18 cellular contexts compared by ENCODE assay signal in the genomic region with DNA sequence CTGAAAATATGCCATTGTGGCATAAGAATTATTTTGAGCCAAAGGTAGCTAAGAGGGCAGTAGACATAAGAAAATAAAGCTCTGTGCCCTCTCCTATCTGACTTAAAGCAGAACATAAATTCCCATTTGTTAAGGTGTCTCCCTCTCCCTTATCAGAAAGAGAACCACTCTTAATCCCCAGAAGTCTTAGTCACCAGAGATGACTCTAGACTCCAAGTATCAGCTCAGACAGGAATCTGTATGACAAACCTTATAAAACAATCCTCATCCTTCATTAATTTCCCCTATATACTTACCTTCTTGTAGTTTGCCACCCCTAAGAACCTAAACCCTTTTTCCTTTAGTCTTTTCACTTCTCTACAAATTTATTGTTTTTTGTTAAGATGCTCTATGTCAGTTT. TPM values are rescaled to one million over a fixed set of nuclear protein-coding genes. Genes with fewer than 3 reads are reported as not detected.
A peak's percentile ranks its signal among the peaks of the same experiment; 100 is the strongest.
DNase-seq lines count a peak whose midpoint lies in the region; ATAC-seq and TF ChIP-seq lines count a peak whose summit lies in the region.
"Had no signal": no experiment of that assay in that cellular context is flagged by ENCODE, and none has a peak within 500 bp of the region (broad histone marks: within the 10 kb centered on the region; RNA-seq: fewer than 3 reads in every experiment).

No MANE protein-coding gene starts in this region.

- H2BK12ac ChIP-seq in trophoblast cell (ENCODE audit: low read length): no peak overlapping the region

- no peak overlapping the region for H2BK5ac ChIP-seq in trophoblast cell (ENCODE audit: low read depth, low read length, poor library complexity)

- H3K4me1 ChIP-seq in HEK293 (ENCODE audit: control insufficient read depth, insufficient read depth, low read length): no peaks in the 10 kb centered on the region
- peaks cover 21% of the 10 kb centered on the region for H3K4me1 ChIP-seq in PC-3 (ENCODE audit: insufficient read depth, low read length)
- H3K4me1 ChIP-seq in smooth muscle cell (ENCODE audit: low read depth): peaks cover 4% of the 10 kb centered on the region
- peaks cover 2 to 3% of the 10 kb centered on the region in 2 experiments for H3K4me1 ChIP-seq in trophoblast cell (ENCODE audit: control insufficient read depth in 1 of 2, insufficient read depth in 2 of 2, low read length in 2 of 2)
- H3K4me1 ChIP-seq: BLaER1 had no signal

- H3K9ac ChIP-seq in PC-3 (ENCODE audit: low read length): no peak overlapping the region
- no peak overlapping the region for H3K9ac ChIP-seq in smooth muscle cell (ENCODE audit: low read depth)
- no peak overlapping the region for H3K9ac ChIP-seq in trophoblast cell (ENCODE audit: low read length)
- H3K9ac ChIP-seq: BLaER1, SK-N-SH had no signal

- H4K20me1 ChIP-seq in PC-3 (ENCODE audit: low read length): no peaks in the 10 kb centered on the region
- H4K20me1 ChIP-seq in smooth muscle cell (ENCODE audit: low read depth): no peaks in the 10 kb centered on the region
- H4K20me1 ChIP-seq: BLaER1 had no signal

- H4K12ac ChIP-seq in trophoblast cell (ENCODE audit: low read depth, low read length): no peak overlapping the region

- H3K9me2 ChIP-seq in PC-3 (replicated peaks; ENCODE audit: low read length): no peaks in the 10 kb centered on the region
- H3K9me2 ChIP-seq: SK-N-SH had no signal

- no peaks in the 10 kb centered on the region for H3K9me3 ChIP-seq in HEK293 (ENCODE audit: control insufficient read depth, insufficient read depth, low read depth, low read length)
- H3K9me3 ChIP-seq in PC-3 (ENCODE audit: low read length): no peaks in the 10 kb centered on the region
- H3K9me3 ChIP-seq in smooth muscle cell (replicated peaks; ENCODE audit: low read depth): no peaks in the 10 kb centered on the region
- H3K9me3 ChIP-seq in trophoblast cell (ENCODE audit: insufficient read depth, low read depth, low read length): no peaks in the 10 kb centered on the region
- H3K9me3 ChIP-seq: BLaER1, SK-N-SH had no signal

- CTCF ChIA-PET in HEK293 (lab: Yijun Ruan, JAX) (no interaction called here), PC-3 (lab: Charles Lee) (no interaction called here)

- no peak overlapping the region for H3K4me3 ChIP-seq in HEK293 (ENCODE audit: low read depth, low read length)
- H3K4me3 ChIP-seq in PC-3 (ENCODE audit: low read length): no peak overlapping the region
- no peak overlapping the region for H3K4me3 ChIP-seq in brain microvascular endothelial cell (ENCODE audit: low read depth, low read length)
- H3K4me3 ChIP-seq in smooth muscle cell: no peak overlapping the region
- H3K4me3 ChIP-seq in trophoblast cell (ENCODE audit: low read depth, low read length): no peak overlapping the region
- H3K4me3 ChIP-seq: BLaER1, PC-9 had no signal

- H3K27me3 ChIP-seq in PC-3 (ENCODE audit: low read length) (no peaks in the 10 kb centered on the region), brain microvascular endothelial cell (replicated peaks) (no peaks in the 10 kb centered on the region), smooth muscle cell (ENCODE audit: low read depth) (no peaks in the 10 kb centered on the region), trophoblast cell (ENCODE audit: insufficient read depth, low read length) (no peaks in the 10 kb centered on the region)
- H3K27me3 ChIP-seq: BLaER1 had no signal

- no peak overlapping the region for H3K23ac ChIP-seq in trophoblast cell (ENCODE audit: low read length)

- no peak overlapping the region for H4K8ac ChIP-seq in trophoblast cell (ENCODE audit: low read depth, low read length)

- in situ Hi-C loops in brain microvascular endothelial cell (cut with HindIII; ENCODE audit: low pct_ligation_motif_present, low sequenced_read_pairs): no loop called here

- no peak overlapping the region for H3K18ac ChIP-seq in trophoblast cell (ENCODE audit: low read length)

- H2AK5ac ChIP-seq in trophoblast cell (ENCODE audit: low read length): no peak overlapping the region

- no peak for ATAC-seq in PC-3
- no peak for ATAC-seq in GM19463 (IDR thresholded peaks at IDR 0.05; ENCODE audit: unreplicated experiment)
- ATAC-seq: HepG2, Right ventricle myocardium inferior had no signal

- no peaks in the 10 kb centered on the region for H3F3A ChIP-seq in PC-3 (ENCODE audit: low read length, unreplicated experiment)
- no peaks in the 10 kb centered on the region for H3F3A ChIP-seq in smooth muscle cell (ENCODE audit: low read depth)

- H3K36me3 ChIP-seq in HEK293 (ENCODE audit: control insufficient read depth in 2 of 2, insufficient read depth in 1 of 2, low read length in 2 of 2) (no peaks in the 10 kb centered on the region), PC-3 (ENCODE audit: low read depth, low read length) (no peaks in the 10 kb centered on the region), brain microvascular endothelial cell (replicated peaks) (no peaks in the 10 kb centered on the region), smooth muscle cell (ENCODE audit: low read depth) (no peaks in the 10 kb centered on the region), trophoblast cell (ENCODE audit: control insufficient read depth in 1 of 2, insufficient read depth in 2 of 2, low read length in 2 of 2) (no peaks in the 10 kb centered on the region)
- H3K36me3 ChIP-seq: BLaER1 had no signal

- H3K4me2 ChIP-seq in PC-3 (ENCODE audit: low read length) (no peak overlapping the region), smooth muscle cell (no peak overlapping the region), trophoblast cell (ENCODE audit: low read length) (no peak overlapping the region)
- H3K4me2 ChIP-seq: BLaER1, PC-9, SK-N-SH had no signal

- H3K79me1 ChIP-seq in trophoblast cell (ENCODE audit: low read length): no peaks in the 10 kb centered on the region

- DNase-seq in PC-3: peak; percentile 37
- peak; percentile 8 for DNase-seq in brain microvascular endothelial cell
- no peak for DNase-seq in smooth muscle cell (lab: John Stamatoyannopoulos, UW; ENCODE audit: unreplicated experiment)
- DNase-seq in NCI-H2171 (lab: John Stamatoyannopoulos, UW): no peak
- DNase-seq in trophoblast cell: no peak
- DNase-seq: CD8-positive, alpha-beta memory T cell; DND-41; NCI-H1048; NCI-H2107; NCI-H446; PC-9; SK-N-SH; T-helper 1 cell had no signal

- H3K79me2 ChIP-seq in PC-3 (ENCODE audit: low read length) (no peaks in the 10 kb centered on the region), smooth muscle cell (ENCODE audit: low read depth) (no peaks in the 10 kb centered on the region), trophoblast cell (ENCODE audit: control insufficient read depth, insufficient read depth, low read length, poor library complexity) (no peaks in the 10 kb centered on the region)

- H4K91ac ChIP-seq in trophoblast cell (ENCODE audit: low read depth, low read length): no peak overlapping the region

- H3K27ac ChIP-seq in HEK293 (ENCODE audit: extremely low read depth, low read depth, low read length) (no peak overlapping the region), PC-3 (ENCODE audit: low read length) (no peak overlapping the region), brain microvascular endothelial cell (no peak overlapping the region), smooth muscle cell (ENCODE audit: low read depth) (peak overlapping the region; percentile 12), trophoblast cell (ENCODE audit: low read depth, low read length) (no peak overlapping the region)
- H3K27ac ChIP-seq: BLaER1, PC-9 had no signal

- H2BK120ac ChIP-seq in trophoblast cell (ENCODE audit: insufficient read depth, low read length, poor library complexity): no peak overlapping the region

- H2AFZ ChIP-seq in PC-3 (ENCODE audit: low read length): no peak overlapping the region
- H2AFZ ChIP-seq in smooth muscle cell (ENCODE audit: low read depth): no peak overlapping the region
- no peak overlapping the region for H2AFZ ChIP-seq in trophoblast cell (ENCODE audit: insufficient read depth, low read length, poor library complexity)
- H2AFZ ChIP-seq: PC-9 had no signal

- intact Hi-C loops in PC-3 (cut with micrococcal nuclease): no loop called here

- H3K14ac ChIP-seq in trophoblast cell (ENCODE audit: low read length): no peak overlapping the region

- BruUV-seq in PC-3 (replicated peaks; lab: Mats Ljungman, UMichigan): no TSS peak

- no peak overlapping the region for H3K4ac ChIP-seq in trophoblast cell (ENCODE audit: low read depth, low read length)

- TF ChIP-seq CTCF in HEK293 (tag by site-specific recombination; IDR thresholded peaks at IDR 0.05): no peak
- TF ChIP-seq CTCF in PC-3 (conservative IDR thresholded peaks at IDR 0.05; ENCODE audit: low read depth, low read length): no peak
- TF ChIP-seq CTCF in brain microvascular endothelial cell (IDR thresholded peaks at IDR 0.05; ENCODE audit: low read depth, low read length, missing control alignments): no peak
- TF ChIP-seq CTCF in smooth muscle cell (IDR thresholded peaks at IDR 0.05; ENCODE audit: borderline replicate concordance, insufficient read depth, poor library complexity, severe bottlenecking): no peak

- POLR2A ChIA-PET in HEK293 (lab: Yijun Ruan, JAX): no interaction called here
- POLR2A ChIA-PET in PC-3 (lab: Charles Lee; ENCODE audit: unreplicated experiment): no interaction called here

TF ChIP-seq in HEK293, 187 proteins besides CTCF, POLR2A, EP300 and RAD21:
- TF ChIP-seq ZBTB20 (tag by site-specific recombination; IDR thresholded peaks at IDR 0.05): 0 out of 2 replicates have a peak, but pooled peaks have one; percentile 21
- TF ChIP-seq, protein P1, sequence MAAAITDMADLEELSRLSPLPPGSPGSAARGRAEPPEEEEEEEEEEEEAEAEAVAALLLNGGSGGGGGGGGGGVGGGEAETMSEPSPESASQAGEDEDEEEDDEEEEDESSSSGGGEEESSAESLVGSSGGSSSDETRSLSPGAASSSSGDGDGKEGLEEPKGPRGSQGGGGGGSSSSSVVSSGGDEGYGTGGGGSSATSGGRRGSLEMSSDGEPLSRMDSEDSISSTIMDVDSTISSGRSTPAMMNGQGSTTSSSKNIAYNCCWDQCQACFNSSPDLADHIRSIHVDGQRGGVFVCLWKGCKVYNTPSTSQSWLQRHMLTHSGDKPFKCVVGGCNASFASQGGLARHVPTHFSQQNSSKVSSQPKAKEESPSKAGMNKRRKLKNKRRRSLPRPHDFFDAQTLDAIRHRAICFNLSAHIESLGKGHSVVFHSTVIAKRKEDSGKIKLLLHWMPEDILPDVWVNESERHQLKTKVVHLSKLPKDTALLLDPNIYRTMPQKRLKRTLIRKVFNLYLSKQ (tag by site-specific recombination; IDR thresholded peaks at IDR 0.05; ENCODE audit: borderline replicate concordance): no peak
- no peak for TF ChIP-seq ZNF138 (tag by site-specific recombination; IDR thresholded peaks at IDR 0.05; ENCODE audit: borderline replicate concordance)

RNA-seq across cellular contexts. Expression of a gene that starts 21.8 kb away (rescaled TPM):
- total RNA-seq in PC-3 (2014; rRNA removed) (20.2 and 22.6 TPM in 2 replicates), smooth muscle cell (8.9 and 13.7 TPM in 2 replicates)
- 7.5 and 7.9 TPM in 2 replicates for polyA plus RNA-seq in smooth muscle cell
- polyA plus RNA-seq in trophoblast cell (2013): 94.7 and 97.3 TPM in 2 replicates

Comparison
In these comparisons a context has a peak if more than half of its experiments do, and no peak if none do; other contexts are left out.
1. DNase-seq: peak in PC-3 (single experiment) and brain microvascular endothelial cell (single experiment); none in smooth muscle cell (single experiment), NCI-H2171 (single experiment) and trophoblast cell (0 of 2).